ENCODE assay signal across 1 cellular context in the genomic region with DNA sequence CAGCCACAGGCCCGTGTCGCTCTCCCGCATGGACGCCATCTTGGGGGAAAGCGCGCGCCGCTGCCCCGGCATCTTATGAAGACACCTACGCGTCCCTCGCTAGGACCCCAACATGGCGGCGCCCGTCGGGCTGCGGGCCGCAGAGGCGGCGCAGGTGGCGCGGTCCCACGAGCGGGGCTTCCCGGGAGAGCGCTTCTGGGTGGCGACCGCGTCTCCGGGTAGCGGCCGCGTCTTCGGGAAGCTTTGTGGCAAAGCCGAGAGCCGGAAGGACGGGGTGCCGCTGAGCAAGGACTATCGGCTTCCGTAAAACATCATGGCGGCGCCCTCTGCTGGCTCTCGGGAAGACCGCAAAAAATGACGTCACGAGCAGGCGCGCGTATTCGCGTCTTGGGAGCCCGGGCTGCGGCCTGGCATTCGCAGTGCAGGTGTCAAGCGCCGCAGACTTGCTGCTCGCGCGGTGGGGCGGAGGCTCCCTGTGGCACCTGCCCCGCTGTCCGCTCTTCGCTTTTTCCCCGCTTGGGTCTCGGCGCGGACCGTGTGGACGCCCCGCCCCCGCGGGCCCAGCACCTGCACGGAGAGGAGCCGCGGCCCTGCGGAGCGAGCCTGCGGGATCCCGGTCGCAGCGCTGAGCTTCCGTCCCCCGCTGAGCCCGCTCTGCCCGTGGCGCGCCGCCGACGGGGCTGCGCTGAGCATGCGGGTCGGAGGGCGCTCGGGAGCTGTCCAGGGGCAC.
A peak's percentile ranks its signal among the peaks of the same experiment; 100 is the strongest.
TF ChIP-seq lines count a peak whose summit lies in the region.

A gene (minus strand): TSS at position 54 of the 730 bp plus-strand sequence. CDS start 15 bp downstream, at position 39.

TF ChIP-seq in HepG2, 621 proteins besides CTCF, POLR2A, EP300 and RAD21 (continued from another document and continues in another):
- TF ChIP-seq ZNF17 (CRISPR knock-in tag; IDR thresholded peaks at IDR 0.05) (0 out of 2 replicates have a peak, but pooled peaks have one; percentile 59), ZNF543 (CRISPR knock-in tag; IDR thresholded peaks at IDR 0.05) (peak; percentile 93), MATR3 (CRISPR knock-in tag; IDR thresholded peaks at IDR 0.05) (no peak), RORA (CRISPR knock-in tag; IDR thresholded peaks at IDR 0.05) (no peak), ZFP36L1 (CRISPR knock-in tag; IDR thresholded peaks at IDR 0.05) (no peak), KDM6A (CRISPR knock-in tag; IDR thresholded peaks at IDR 0.05; ENCODE audit: low read depth) (no peak), KLF15 (CRISPR knock-in tag; IDR thresholded peaks at IDR 0.05; ENCODE audit: borderline replicate concordance) (peak; percentile 70; the same call in 1 of the 2 replicates), NFYB (CRISPR knock-in tag; IDR thresholded peaks at IDR 0.05) (no peak), ZNF720 (CRISPR knock-in tag; IDR thresholded peaks at IDR 0.05) (no peak), ZNF446 (CRISPR knock-in tag; IDR thresholded peaks at IDR 0.05) (peak; percentile 97), PHF8 (CRISPR knock-in tag; IDR thresholded peaks at IDR 0.05) (peak; percentile 87), MAF1 (CRISPR knock-in tag; IDR thresholded peaks at IDR 0.05; ENCODE audit: borderline replicate concordance) (no peak), FLYWCH1 (CRISPR knock-in tag; IDR thresholded peaks at IDR 0.05) (peak; percentile 94), ZNF264 (CRISPR knock-in tag; IDR thresholded peaks at IDR 0.05) (0 out of 2 replicates have a peak, but pooled peaks have one; percentile 28), ZFP82 (CRISPR knock-in tag; IDR thresholded peaks at IDR 0.05; ENCODE audit: borderline replicate concordance) (peak; percentile 82), ZFP37 (CRISPR knock-in tag; IDR thresholded peaks at IDR 0.05; ENCODE audit: borderline replicate concordance) (no peak), RBFOX2 (IDR thresholded peaks at IDR 0.05; ENCODE audit: low read depth, low read length) (peak; percentile 96), MTA1 (CRISPR knock-in tag; IDR thresholded peaks at IDR 0.05; ENCODE audit: borderline replicate concordance) (peak; percentile 17; the same call in 1 of the 2 replicates), MED1 (CRISPR knock-in tag; IDR thresholded peaks at IDR 0.05) (peak; percentile 74), ZSCAN29 (CRISPR knock-in tag; conservative IDR thresholded peaks at IDR 0.05) (peak; percentile 87), ZNF747 (CRISPR knock-in tag; IDR thresholded peaks at IDR 0.05; ENCODE audit: borderline replicate concordance) (no peak; the same call in 1 of the 2 replicates), SIN3A (IDR thresholded peaks at IDR 0.05; ENCODE audit: borderline replicate concordance, low read depth, low read length) (peak; percentile 57; the same call in 1 of the 2 replicates), SMAD9 (CRISPR knock-in tag; IDR thresholded peaks at IDR 0.05) (no peak), NKX3-1 (CRISPR knock-in tag; IDR thresholded peaks at IDR 0.05) (0 out of 2 replicates have a peak, but pooled peaks have one; percentile 21), ZNF124 (CRISPR knock-in tag; IDR thresholded peaks at IDR 0.05) (peak; percentile 49), PRMT3 (CRISPR knock-in tag; IDR thresholded peaks at IDR 0.05; ENCODE audit: borderline replicate concordance, low read depth) (peak; percentile 20; the same call in 1 of the 2 replicates), MED8 (CRISPR knock-in tag; IDR thresholded peaks at IDR 0.05; ENCODE audit: insufficient replicate concordance) (peak; percentile 96), ZNF33B (CRISPR knock-in tag; IDR thresholded peaks at IDR 0.05) (peak; percentile 63; the same call in 1 of the 2 replicates), ZNF12 (CRISPR knock-in tag; IDR thresholded peaks at IDR 0.05) (no peak), HDAC2 (CRISPR knock-in tag; IDR thresholded peaks at IDR 0.05) (peak; percentile 38), ZSCAN31 (CRISPR knock-in tag; IDR thresholded peaks at IDR 0.05; ENCODE audit: low read depth) (peak; percentile 67; the same call in 1 of the 2 replicates)
- TF ChIP-seq, protein P1, sequence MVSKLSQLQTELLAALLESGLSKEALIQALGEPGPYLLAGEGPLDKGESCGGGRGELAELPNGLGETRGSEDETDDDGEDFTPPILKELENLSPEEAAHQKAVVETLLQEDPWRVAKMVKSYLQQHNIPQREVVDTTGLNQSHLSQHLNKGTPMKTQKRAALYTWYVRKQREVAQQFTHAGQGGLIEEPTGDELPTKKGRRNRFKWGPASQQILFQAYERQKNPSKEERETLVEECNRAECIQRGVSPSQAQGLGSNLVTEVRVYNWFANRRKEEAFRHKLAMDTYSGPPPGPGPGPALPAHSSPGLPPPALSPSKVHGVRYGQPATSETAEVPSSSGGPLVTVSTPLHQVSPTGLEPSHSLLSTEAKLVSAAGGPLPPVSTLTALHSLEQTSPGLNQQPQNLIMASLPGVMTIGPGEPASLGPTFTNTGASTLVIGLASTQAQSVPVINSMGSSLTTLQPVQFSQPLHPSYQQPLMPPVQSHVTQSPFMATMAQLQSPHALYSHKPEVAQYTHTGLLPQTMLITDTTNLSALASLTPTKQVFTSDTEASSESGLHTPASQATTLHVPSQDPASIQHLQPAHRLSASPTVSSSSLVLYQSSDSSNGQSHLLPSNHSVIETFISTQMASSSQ (IDR thresholded peaks at IDR 0.05; ENCODE audit: low read depth): no peak
- TF ChIP-seq, protein P1 (CRISPR knock-in tag; IDR thresholded peaks at IDR 0.05; ENCODE audit: borderline replicate concordance): peak; percentile 56; the same call in 1 of the 2 replicates
- TF ChIP-seq, protein P2, sequence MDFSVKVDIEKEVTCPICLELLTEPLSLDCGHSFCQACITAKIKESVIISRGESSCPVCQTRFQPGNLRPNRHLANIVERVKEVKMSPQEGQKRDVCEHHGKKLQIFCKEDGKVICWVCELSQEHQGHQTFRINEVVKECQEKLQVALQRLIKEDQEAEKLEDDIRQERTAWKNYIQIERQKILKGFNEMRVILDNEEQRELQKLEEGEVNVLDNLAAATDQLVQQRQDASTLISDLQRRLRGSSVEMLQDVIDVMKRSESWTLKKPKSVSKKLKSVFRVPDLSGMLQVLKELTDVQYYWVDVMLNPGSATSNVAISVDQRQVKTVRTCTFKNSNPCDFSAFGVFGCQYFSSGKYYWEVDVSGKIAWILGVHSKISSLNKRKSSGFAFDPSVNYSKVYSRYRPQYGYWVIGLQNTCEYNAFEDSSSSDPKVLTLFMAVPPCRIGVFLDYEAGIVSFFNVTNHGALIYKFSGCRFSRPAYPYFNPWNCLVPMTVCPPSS (IDR thresholded peaks at IDR 0.05): no peak
- TF ChIP-seq, protein P3, sequence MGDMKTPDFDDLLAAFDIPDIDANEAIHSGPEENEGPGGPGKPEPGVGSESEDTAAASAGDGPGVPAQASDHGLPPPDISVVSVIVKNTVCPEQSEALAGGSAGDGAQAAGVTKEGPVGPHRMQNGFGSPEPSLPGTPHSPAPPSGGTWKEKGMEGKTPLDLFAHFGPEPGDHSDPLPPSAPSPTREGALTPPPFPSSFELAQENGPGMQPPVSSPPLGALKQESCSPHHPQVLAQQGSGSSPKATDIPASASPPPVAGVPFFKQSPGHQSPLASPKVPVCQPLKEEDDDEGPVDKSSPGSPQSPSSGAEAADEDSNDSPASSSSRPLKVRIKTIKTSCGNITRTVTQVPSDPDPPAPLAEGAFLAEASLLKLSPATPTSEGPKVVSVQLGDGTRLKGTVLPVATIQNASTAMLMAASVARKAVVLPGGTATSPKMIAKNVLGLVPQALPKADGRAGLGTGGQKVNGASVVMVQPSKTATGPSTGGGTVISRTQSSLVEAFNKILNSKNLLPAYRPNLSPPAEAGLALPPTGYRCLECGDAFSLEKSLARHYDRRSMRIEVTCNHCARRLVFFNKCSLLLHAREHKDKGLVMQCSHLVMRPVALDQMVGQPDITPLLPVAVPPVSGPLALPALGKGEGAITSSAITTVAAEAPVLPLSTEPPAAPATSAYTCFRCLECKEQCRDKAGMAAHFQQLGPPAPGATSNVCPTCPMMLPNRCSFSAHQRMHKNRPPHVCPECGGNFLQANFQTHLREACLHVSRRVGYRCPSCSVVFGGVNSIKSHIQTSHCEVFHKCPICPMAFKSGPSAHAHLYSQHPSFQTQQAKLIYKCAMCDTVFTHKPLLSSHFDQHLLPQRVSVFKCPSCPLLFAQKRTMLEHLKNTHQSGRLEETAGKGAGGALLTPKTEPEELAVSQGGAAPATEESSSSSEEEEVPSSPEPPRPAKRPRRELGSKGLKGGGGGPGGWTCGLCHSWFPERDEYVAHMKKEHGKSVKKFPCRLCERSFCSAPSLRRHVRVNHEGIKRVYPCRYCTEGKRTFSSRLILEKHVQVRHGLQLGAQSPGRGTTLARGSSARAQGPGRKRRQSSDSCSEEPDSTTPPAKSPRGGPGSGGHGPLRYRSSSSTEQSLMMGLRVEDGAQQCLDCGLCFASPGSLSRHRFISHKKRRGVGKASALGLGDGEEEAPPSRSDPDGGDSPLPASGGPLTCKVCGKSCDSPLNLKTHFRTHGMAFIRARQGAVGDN (CRISPR knock-in tag; IDR thresholded peaks at IDR 0.05): peak; percentile 93
- TF ChIP-seq, protein P4, sequence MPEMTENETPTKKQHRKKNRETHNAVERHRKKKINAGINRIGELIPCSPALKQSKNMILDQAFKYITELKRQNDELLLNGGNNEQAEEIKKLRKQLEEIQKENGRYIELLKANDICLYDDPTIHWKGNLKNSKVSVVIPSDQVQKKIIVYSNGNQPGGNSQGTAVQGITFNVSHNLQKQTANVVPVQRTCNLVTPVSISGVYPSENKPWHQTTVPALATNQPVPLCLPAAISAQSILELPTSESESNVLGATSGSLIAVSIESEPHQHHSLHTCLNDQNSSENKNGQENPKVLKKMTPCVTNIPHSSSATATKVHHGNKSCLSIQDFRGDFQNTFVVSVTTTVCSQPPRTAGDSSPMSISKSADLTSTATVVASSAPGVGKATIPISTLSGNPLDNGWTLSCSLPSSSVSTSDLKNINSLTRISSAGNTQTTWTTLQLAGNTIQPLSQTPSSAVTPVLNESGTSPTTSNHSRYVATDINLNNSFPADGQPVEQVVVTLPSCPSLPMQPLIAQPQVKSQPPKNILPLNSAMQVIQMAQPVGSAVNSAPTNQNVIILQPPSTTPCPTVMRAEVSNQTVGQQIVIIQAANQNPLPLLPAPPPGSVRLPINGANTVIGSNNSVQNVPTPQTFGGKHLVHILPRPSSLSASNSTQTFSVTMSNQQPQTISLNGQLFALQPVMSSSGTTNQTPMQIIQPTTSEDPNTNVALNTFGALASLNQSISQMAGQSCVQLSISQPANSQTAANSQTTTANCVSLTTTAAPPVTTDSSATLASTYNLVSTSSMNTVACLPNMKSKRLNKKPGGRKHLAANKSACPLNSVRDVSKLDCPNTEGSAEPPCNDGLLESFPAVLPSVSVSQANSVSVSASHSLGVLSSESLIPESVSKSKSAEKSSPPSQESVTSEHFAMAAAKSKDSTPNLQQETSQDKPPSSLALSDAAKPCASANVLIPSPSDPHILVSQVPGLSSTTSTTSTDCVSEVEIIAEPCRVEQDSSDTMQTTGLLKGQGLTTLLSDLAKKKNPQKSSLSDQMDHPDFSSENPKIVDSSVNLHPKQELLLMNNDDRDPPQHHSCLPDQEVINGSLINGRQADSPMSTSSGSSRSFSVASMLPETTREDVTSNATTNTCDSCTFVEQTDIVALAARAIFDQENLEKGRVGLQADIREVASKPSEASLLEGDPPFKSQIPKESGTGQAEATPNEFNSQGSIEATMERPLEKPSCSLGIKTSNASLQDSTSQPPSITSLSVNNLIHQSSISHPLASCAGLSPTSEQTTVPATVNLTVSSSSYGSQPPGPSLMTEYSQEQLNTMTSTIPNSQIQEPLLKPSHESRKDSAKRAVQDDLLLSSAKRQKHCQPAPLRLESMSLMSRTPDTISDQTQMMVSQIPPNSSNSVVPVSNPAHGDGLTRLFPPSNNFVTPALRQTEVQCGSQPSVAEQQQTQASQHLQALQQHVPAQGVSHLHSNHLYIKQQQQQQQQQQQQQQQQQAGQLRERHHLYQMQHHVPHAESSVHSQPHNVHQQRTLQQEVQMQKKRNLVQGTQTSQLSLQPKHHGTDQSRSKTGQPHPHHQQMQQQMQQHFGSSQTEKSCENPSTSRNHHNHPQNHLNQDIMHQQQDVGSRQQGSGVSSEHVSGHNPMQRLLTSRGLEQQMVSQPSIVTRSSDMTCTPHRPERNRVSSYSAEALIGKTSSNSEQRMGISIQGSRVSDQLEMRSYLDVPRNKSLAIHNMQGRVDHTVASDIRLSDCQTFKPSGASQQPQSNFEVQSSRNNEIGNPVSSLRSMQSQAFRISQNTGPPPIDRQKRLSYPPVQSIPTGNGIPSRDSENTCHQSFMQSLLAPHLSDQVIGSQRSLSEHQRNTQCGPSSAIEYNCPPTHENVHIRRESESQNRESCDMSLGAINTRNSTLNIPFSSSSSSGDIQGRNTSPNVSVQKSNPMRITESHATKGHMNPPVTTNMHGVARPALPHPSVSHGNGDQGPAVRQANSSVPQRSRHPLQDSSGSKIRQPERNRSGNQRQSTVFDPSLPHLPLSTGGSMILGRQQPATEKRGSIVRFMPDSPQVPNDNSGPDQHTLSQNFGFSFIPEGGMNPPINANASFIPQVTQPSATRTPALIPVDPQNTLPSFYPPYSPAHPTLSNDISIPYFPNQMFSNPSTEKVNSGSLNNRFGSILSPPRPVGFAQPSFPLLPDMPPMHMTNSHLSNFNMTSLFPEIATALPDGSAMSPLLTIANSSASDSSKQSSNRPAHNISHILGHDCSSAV (CRISPR knock-in tag; IDR thresholded peaks at IDR 0.05; ENCODE audit: borderline replicate concordance): no peak
- TF ChIP-seq, protein P5, sequence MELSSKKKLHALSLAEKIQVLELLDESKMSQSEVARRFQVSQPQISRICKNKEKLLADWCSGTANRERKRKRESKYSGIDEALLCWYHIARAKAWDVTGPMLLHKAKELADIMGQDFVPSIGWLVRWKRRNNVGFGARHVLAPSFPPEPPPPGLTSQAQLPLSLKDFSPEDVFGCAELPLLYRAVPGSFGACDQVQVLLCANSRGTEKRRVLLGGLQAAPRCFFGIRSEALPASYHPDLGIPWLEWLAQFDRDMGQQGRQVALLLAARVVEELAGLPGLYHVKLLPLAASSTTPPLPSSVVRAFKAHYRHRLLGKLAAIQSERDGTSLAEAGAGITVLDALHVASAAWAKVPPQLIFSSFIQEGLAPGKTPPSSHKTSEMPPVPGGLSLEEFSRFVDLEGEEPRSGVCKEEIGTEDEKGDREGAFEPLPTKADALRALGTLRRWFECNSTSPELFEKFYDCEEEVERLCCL (CRISPR knock-in tag; IDR thresholded peaks at IDR 0.05; ENCODE audit: borderline replicate concordance): 0 out of 2 replicates have a peak, but pooled peaks have one; percentile 36
